ENCODE assay signal across 2 cellular contexts in genomic region chr13:45215392-45216077, GRCh38.
TF ChIP-seq lines count a peak whose summit lies in the region.

No MANE protein-coding gene starts in this region.

TF ChIP-seq in HCT116, 20 proteins besides CTCF, POLR2A, EP300 and RAD21:
- TF ChIP-seq CBX3 (IDR thresholded peaks at IDR 0.05; ENCODE audit: low read depth) (no peak), EZH2phosphoT487 (IDR thresholded peaks at IDR 0.05; ENCODE audit: borderline replicate concordance) (no peak), SRF (IDR thresholded peaks at IDR 0.05; ENCODE audit: low read depth) (no peak), JUND (IDR thresholded peaks at IDR 0.05) (no peak), TCF7L2 (IDR thresholded peaks at IDR 0.05; ENCODE audit: borderline replicate concordance, extremely low read depth, insufficient read depth, insufficient read length) (no peak), ELF1 (IDR thresholded peaks at IDR 0.05; ENCODE audit: borderline replicate concordance, low read depth) (no peak), SP1 (IDR thresholded peaks at IDR 0.05; ENCODE audit: low read depth) (no peak), EZH2 (IDR thresholded peaks at IDR 0.05) (no peak), POLR2AphosphoS5 (IDR thresholded peaks at IDR 0.05; ENCODE audit: low read depth, low read length) (no peak), FOSL1 (IDR thresholded peaks at IDR 0.05; ENCODE audit: low read depth) (no peak), ZNF274 (IDR thresholded peaks at IDR 0.05; ENCODE audit: low read depth, low read length) (no peak), MAX (IDR thresholded peaks at IDR 0.05) (no peak), ZFX (IDR thresholded peaks at IDR 0.05) (no peak), EGR1 (IDR thresholded peaks at IDR 0.05; ENCODE audit: low read depth) (no peak), SIN3A (IDR thresholded peaks at IDR 0.05; ENCODE audit: low read depth) (no peak), YY1 (IDR thresholded peaks at IDR 0.05; ENCODE audit: extremely low read depth, insufficient replicate concordance, low read depth, low read length) (no peak), CEBPB (IDR thresholded peaks at IDR 0.05; ENCODE audit: low read depth) (no peak), ZBTB33 (IDR thresholded peaks at IDR 0.05; ENCODE audit: extremely low read depth, insufficient replicate concordance, low read length) (no peak)
- TF ChIP-seq, protein P1, sequence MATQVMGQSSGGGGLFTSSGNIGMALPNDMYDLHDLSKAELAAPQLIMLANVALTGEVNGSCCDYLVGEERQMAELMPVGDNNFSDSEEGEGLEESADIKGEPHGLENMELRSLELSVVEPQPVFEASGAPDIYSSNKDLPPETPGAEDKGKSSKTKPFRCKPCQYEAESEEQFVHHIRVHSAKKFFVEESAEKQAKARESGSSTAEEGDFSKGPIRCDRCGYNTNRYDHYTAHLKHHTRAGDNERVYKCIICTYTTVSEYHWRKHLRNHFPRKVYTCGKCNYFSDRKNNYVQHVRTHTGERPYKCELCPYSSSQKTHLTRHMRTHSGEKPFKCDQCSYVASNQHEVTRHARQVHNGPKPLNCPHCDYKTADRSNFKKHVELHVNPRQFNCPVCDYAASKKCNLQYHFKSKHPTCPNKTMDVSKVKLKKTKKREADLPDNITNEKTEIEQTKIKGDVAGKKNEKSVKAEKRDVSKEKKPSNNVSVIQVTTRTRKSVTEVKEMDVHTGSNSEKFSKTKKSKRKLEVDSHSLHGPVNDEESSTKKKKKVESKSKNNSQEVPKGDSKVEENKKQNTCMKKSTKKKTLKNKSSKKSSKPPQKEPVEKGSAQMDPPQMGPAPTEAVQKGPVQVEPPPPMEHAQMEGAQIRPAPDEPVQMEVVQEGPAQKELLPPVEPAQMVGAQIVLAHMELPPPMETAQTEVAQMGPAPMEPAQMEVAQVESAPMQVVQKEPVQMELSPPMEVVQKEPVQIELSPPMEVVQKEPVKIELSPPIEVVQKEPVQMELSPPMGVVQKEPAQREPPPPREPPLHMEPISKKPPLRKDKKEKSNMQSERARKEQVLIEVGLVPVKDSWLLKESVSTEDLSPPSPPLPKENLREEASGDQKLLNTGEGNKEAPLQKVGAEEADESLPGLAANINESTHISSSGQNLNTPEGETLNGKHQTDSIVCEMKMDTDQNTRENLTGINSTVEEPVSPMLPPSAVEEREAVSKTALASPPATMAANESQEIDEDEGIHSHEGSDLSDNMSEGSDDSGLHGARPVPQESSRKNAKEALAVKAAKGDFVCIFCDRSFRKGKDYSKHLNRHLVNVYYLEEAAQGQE (IDR thresholded peaks at IDR 0.05; ENCODE audit: low read depth), result no peak

TF ChIP-seq in SK-N-SH, 30 proteins besides CTCF, POLR2A, EP300 and RAD21:
- TF ChIP-seq SMC3 (IDR thresholded peaks at IDR 0.05; ENCODE audit: low read depth, low read length), result no peak
- TF ChIP-seq MXI1 (IDR thresholded peaks at IDR 0.05; ENCODE audit: low read depth, low read length), result no peak
- no peak for TF ChIP-seq GABPA (IDR thresholded peaks at IDR 0.05; ENCODE audit: low read depth)
- TF ChIP-seq NRF1 (IDR thresholded peaks at IDR 0.05; ENCODE audit: low read depth, low read length), result no peak
- no peak for TF ChIP-seq MEF2A (IDR thresholded peaks at IDR 0.05; ENCODE audit: borderline replicate concordance, low read depth)
- TF ChIP-seq RCOR1 (IDR thresholded peaks at IDR 0.05; ENCODE audit: low read length), result no peak
- no peak for TF ChIP-seq USF1 (IDR thresholded peaks at IDR 0.05; ENCODE audit: borderline replicate concordance, low read depth)
- no peak for TF ChIP-seq JUND (IDR thresholded peaks at IDR 0.05)
- TF ChIP-seq FOSL2 (IDR thresholded peaks at IDR 0.05; ENCODE audit: borderline replicate concordance, low read depth), result no peak
- TF ChIP-seq MAX (IDR thresholded peaks at IDR 0.05; ENCODE audit: low read depth), result no peak
